In genomic region chr9:92439921-92440750, GRCh38 we compare ENCODE assay signal across 11 cellular contexts.
A peak's percentile ranks its signal among the peaks of the same experiment; 100 is the strongest.
DNase-seq lines count a peak whose midpoint lies in the region; ATAC-seq and TF ChIP-seq lines count a peak whose summit lies in the region.
"Had no signal": no experiment of that assay in that cellular context is flagged by ENCODE, and none has a peak within 500 bp of the region (broad histone marks: within the 10 kb centered on the region; RNA-seq: fewer than 3 reads in every experiment).

No MANE protein-coding gene starts in this region.

- in situ Hi-C loops in astrocyte of the spinal cord (cut with HindIII; ENCODE audit: low sequenced_read_pairs): no loop called here

- DNase-seq in AG08395 (ENCODE audit: low spot score): peak; percentile 36
- DNase-seq in HCEC 1CT: peak; percentile 81
- DNase-seq in astrocyte of the spinal cord (ENCODE audit: low read depth, low spot score): peak; percentile 53
- DNase-seq in iris pigment epithelial cell (ENCODE audit: low read depth): peak; percentile 94
- no peak for DNase-seq in stimulated activated naive CD4-positive, alpha-beta T cell treated with Interleukin-2 at 50 U/mL for 16 hours (lab: John Stamatoyannopoulos, UW)
- DNase-seq in iPS-NIHi7 (ENCODE audit: extremely low spot score): no peak
- no peak for DNase-seq in activated naive CD4-positive, alpha-beta T cell treated with Interleukin-2 at 50 U/mL for 16 hours
- DNase-seq: NCI-H1417 treated with DMSO at 0.1 percent for 48 hours; stimulated activated CD4-positive, alpha-beta T cell treated with anti-CD3 and anti-CD28 coated beads, Interleukin-4, amount 100 ng/mL, for 1 hour; T1000 had no signal

- H3K4me3 ChIP-seq in astrocyte of the spinal cord (ENCODE audit: low read depth, low read length): no peak overlapping the region

- ATAC-seq in HG02885 (IDR thresholded peaks at IDR 0.05; ENCODE audit: poor library complexity, unreplicated experiment): no peak

- TF ChIP-seq CTCF in astrocyte of the spinal cord (IDR thresholded peaks at IDR 0.05; ENCODE audit: low read depth, low read length): no peak

Comparison
In these comparisons a context has a peak if more than half of its experiments do, and no peak if none do; other contexts are left out.
1. DNase-seq: peak in AG08395 (single experiment), HCEC 1CT (single experiment), astrocyte of the spinal cord (single experiment) and iris pigment epithelial cell (single experiment); none in stimulated activated naive CD4-positive, alpha-beta T cell treated with Interleukin-2 at 50 U/mL for 16 hours (single experiment), iPS-NIHi7 (single experiment) and activated naive CD4-positive, alpha-beta T cell treated with Interleukin-2 at 50 U/mL for 16 hours (single experiment).